ENCODE assay signal across 17 cellular contexts in the genomic region with DNA sequence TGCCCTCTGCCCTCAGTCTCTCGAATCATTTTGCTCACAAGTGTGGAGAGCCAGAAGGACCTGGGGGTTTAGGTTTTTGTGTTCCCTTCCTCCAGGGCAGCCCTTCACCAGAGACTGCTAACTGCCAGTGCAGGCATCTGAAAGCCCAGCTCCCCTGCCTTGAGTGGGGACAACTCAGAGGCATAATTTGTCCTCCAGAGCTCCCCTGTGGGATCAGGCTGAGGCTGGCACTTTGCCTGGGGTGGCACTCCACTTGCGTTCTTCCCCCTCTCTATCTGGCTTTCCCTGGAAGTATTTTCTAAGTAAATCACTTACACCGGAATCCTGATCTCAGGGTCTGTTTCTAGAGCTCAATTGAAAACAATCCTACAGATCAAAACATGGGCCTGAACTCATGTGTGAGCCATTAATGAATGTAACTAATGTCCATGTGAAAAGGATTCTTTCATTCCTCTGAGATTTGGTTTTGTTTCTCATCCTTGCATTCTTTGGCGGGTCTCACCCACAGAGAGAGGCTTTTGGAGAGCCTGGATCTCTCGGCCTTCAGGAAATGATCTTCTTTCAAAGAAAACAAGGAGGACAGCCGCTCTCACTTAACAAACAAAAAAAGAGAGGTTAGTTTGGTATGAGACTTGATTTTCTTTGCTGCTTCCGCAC.
DNase-seq lines count a peak whose midpoint lies in the region; ATAC-seq, FAIRE-seq and TF ChIP-seq lines count a peak whose summit lies in the region.
"Had no signal": no experiment of that assay in that cellular context is flagged by ENCODE, and none has a peak within 500 bp of the region (broad histone marks: within the 10 kb centered on the region; RNA-seq: fewer than 3 reads in every experiment).

No MANE protein-coding gene starts in this region.

- H3K27ac ChIP-seq in SK-N-SH (ENCODE audit: low read depth in 2 of 2, low read length in 1 of 2) (peak overlapping the region in 1 of 2 experiments; percentile 75; a peak in 2 of 4 replicates), H1 (ENCODE audit: low read depth, low read length) (peak overlapping the region; percentile 41; the same call in 1 of the 2 replicates), substantia nigra (ENCODE audit: low read depth, low read length, poor library complexity, severe bottlenecking) (no peak overlapping the region)
- H3K27ac ChIP-seq: thoracic aorta had no signal

- H3K36me3 ChIP-seq in SK-N-SH (replicated peaks in 1 of 2; ENCODE audit: control insufficient read depth in 1 of 2, insufficient read depth in 2 of 2, low read length in 1 of 2) (no peaks in the 10 kb centered on the region), H1 (ENCODE audit: control insufficient read depth in 2 of 4, insufficient read depth in 4 of 4, low read length in 3 of 4) (no peaks in the 10 kb centered on the region)
- H3K36me3 ChIP-seq: thoracic aorta had no signal

- no peaks in the 10 kb centered on the region for H3K23me2 ChIP-seq in H1 (ENCODE audit: low read depth, low read length)

- H3K27me3 ChIP-seq in SK-N-SH (ENCODE audit: insufficient read depth) (no peaks in the 10 kb centered on the region), H1 (replicated peaks in 1 of 4; ENCODE audit: control insufficient read depth in 3 of 4, extremely low read depth in 1 of 4, insufficient read depth in 3 of 4, low read length in 3 of 4) (no peaks in the 10 kb centered on the region)

- TF ChIP-seq EP300 in SK-N-SH (IDR thresholded peaks at IDR 0.05; ENCODE audit: borderline replicate concordance in 1 of 2, low read depth in 1 of 2, low read length in 1 of 2) (no peak), H1 (IDR thresholded peaks at IDR 0.05; ENCODE audit: borderline replicate concordance in 1 of 2, low read depth in 2 of 2, low read length in 2 of 2) (no peak)

- H3K9me3 ChIP-seq in SK-N-SH (no peaks in the 10 kb centered on the region), H1 (ENCODE audit: insufficient read depth in 2 of 2, low read depth in 1 of 2, low read length in 1 of 2) (no peaks in the 10 kb centered on the region)
- H3K9me3 ChIP-seq: thoracic aorta had no signal

- POLR2A ChIA-PET in SK-N-SH (lab: Yijun Ruan, JAX): no interaction called here
- POLR2A ChIA-PET in H1 (lab: Charles Lee; ENCODE audit: partially characterized antibody): interaction anchor here (1.6 kb wide), 1 partner anchor 22 kb away, joined by 4 read pairs; no protein-coding TSS in a partner anchor

- H3K9me2 ChIP-seq in SK-N-SH: no peaks in the 10 kb centered on the region

- H3K4me2 ChIP-seq in SK-N-SH: peak overlapping the region; percentile 15; the same call in 1 of the 2 replicates
- H3K4me2 ChIP-seq in H1 (ENCODE audit: insufficient read depth in 1 of 2, low read depth in 2 of 2, low read length in 2 of 2): peak overlapping the region; percentile 14 to 26; a peak in 2 of 4 replicates

- peak overlapping the region; percentile 92; the same call in 1 of the 2 replicates for H2BK5ac ChIP-seq in H1 (ENCODE audit: low read depth, low read length)

- no peaks in the 10 kb centered on the region for H4K20me1 ChIP-seq in SK-N-SH (ENCODE audit: insufficient read depth)
- H4K20me1 ChIP-seq in H1 (replicated peaks in 1 of 2; ENCODE audit: control insufficient read depth in 1 of 2, insufficient read depth in 2 of 2, low read length in 2 of 2): no peaks in the 10 kb centered on the region

- H4K5ac ChIP-seq in H1 (ENCODE audit: insufficient read length, low read depth, low read length): peak overlapping the region; percentile 3

- TF ChIP-seq RAD21 in SK-N-SH (IDR thresholded peaks at IDR 0.05; ENCODE audit: low read length) (no peak), H1 (IDR thresholded peaks at IDR 0.05 in 1 of 2, conservative IDR thresholded peaks at IDR 0.05 in 1 of 2; ENCODE audit: low read depth in 2 of 2, low read length in 2 of 2) (no peak)

- TF ChIP-seq CTCF in SK-N-SH (IDR thresholded peaks at IDR 0.05) (no peak), H1 (IDR thresholded peaks at IDR 0.05; ENCODE audit: control extremely low read depth in 1 of 3, insufficient read depth in 1 of 3, low read depth in 1 of 3, low read length in 3 of 3) (no peak)

- no peak overlapping the region for H3K4me3 ChIP-seq in SK-N-SH (ENCODE audit: low read depth in 2 of 2, low read length in 1 of 2)
- H3K4me3 ChIP-seq in H1 (ENCODE audit: extremely low read depth in 1 of 4, insufficient read depth in 2 of 4, low read depth in 3 of 4, low read length in 4 of 4): no peak overlapping the region
- H3K4me3 ChIP-seq: thoracic aorta had no signal

- no peaks in the 10 kb centered on the region for H3K79me1 ChIP-seq in H1 (ENCODE audit: low read depth, low read length)

- H2BK15ac ChIP-seq in H1 (ENCODE audit: low read length): 0 out of 2 replicates have a peak overlapping the region, but pooled peaks have one; percentile 20

- H3K9ac ChIP-seq in SK-N-SH: no peak overlapping the region
- no peak overlapping the region for H3K9ac ChIP-seq in H1 (replicated peaks in 1 of 4; ENCODE audit: extremely low read depth in 1 of 4, low read depth in 3 of 4, low read length in 3 of 4)

- H2BK20ac ChIP-seq in H1 (ENCODE audit: low read length): peak overlapping the region; percentile 68

- H2BK12ac ChIP-seq in H1 (ENCODE audit: low read depth, low read length): 0 out of 2 replicates have a peak overlapping the region, but pooled peaks have one; percentile 22

- ATAC-seq in SK-N-SH treated with all-trans-retinoic acid at 6 μM for 48 hours: no peak
- ATAC-seq: naive thymus-derived CD4-positive, alpha-beta T cell had no signal

- H3K56ac ChIP-seq in H1 (replicated peaks; ENCODE audit: insufficient read length, low read depth, low read length): no peak overlapping the region

- H3K4me1 ChIP-seq in SK-N-SH (ENCODE audit: control insufficient read depth in 1 of 2, insufficient read depth in 2 of 2, low read depth in 1 of 2, low read length in 1 of 2) (0 out of 4 replicates have a peak, but pooled peaks cover 0 to 4% of the 10 kb centered on the region in 2 experiments), H1 (replicated peaks in 1 of 4; ENCODE audit: control insufficient read depth in 3 of 4, insufficient read depth in 4 of 4, low read length in 3 of 4) (peaks cover 4 to 15% (median 9%) of the 10 kb centered on the region in 4 experiments; a peak in 6 of 7 replicates)

- WGBS in SK-N-SH (ENCODE audit: low lambda C conversion rate): 76% methylated on average over 7 of the region's 7 CpGs
- 39% methylated on average over 7 of the region's 7 CpGs; no CpG with 5 or more reads in 1 of the 2 experiments for WGBS in H1 (ENCODE audit: extremely low coverage in 1 of 2, insufficient coverage in 1 of 2, insufficient read length in 1 of 2, insufficient replicate concordance in 2 of 2, low coverage in 1 of 2, low lambda C conversion rate in 2 of 2, missing lambda C conversion rate in 1 of 2), 2 experiments

- H2AFZ ChIP-seq in SK-N-SH (ENCODE audit: low read depth) (peak overlapping the region; percentile 67; the same call in 1 of the 2 replicates), H1 (ENCODE audit: low read length) (peak overlapping the region; percentile 86)

- no peak overlapping the region for H2AK5ac ChIP-seq in H1 (ENCODE audit: low read depth, low read length)

- H3K23ac ChIP-seq in H1 (ENCODE audit: insufficient read length): no peak overlapping the region

- peak overlapping the region; percentile 44; the same call in 1 of the 2 replicates for H3K18ac ChIP-seq in H1 (ENCODE audit: extremely low read depth, low read length)

- no peak for TF ChIP-seq POLR2A in H1 (IDR thresholded peaks at IDR 0.05; ENCODE audit: control extremely low read depth in 1 of 2, low read depth in 2 of 2, low read length in 2 of 2)

- CTCF ChIA-PET in SK-N-SH (lab: Yijun Ruan, JAX): interaction anchor here (0.8 to 4.4 kb wide), 3 partner anchors 10 to 204 kb away, joined by 3 to 25 read pairs (median 6); no protein-coding TSS in a partner anchor
- CTCF ChIA-PET in H1 (lab: Charles Lee; ENCODE audit: partially characterized antibody): interaction anchor here (0.6 to 2.6 kb wide), 9 partner anchors 9 to 205 kb away, joined by 3 to 13 read pairs (median 5); no protein-coding TSS in a partner anchor

- no peak overlapping the region for H4K8ac ChIP-seq in H1 (ENCODE audit: extremely low read depth, insufficient read depth, low read length)

- FAIRE-seq in H1 (lab: Jason Lieb, UNC): peak; percentile 28
- FAIRE-seq: colon, keratinocyte, small intestine had no signal

- H3K79me2 ChIP-seq in SK-N-SH (ENCODE audit: insufficient read depth) (no peaks in the 10 kb centered on the region), H1 (ENCODE audit: control insufficient read depth in 1 of 2, insufficient read depth in 2 of 2, low read length in 2 of 2) (no peaks in the 10 kb centered on the region)

- H3F3A ChIP-seq in SK-N-SH (replicated peaks; ENCODE audit: insufficient read depth): peaks cover 5% of the 10 kb centered on the region

- no peak overlapping the region for H3K14ac ChIP-seq in H1 (ENCODE audit: insufficient read length)

- H4K91ac ChIP-seq in H1 (replicated peaks; ENCODE audit: insufficient read length, low read length): peak overlapping the region; percentile 71

- peak overlapping the region; percentile 4 for H2BK120ac ChIP-seq in H1 (replicated peaks; ENCODE audit: low read depth, low read length)

- H3K4ac ChIP-seq in H1 (replicated peaks; ENCODE audit: insufficient read length, low read depth, low read length): peak overlapping the region; percentile 69

- DNase-seq in SK-N-SH (no peak), H1 (ENCODE audit: low read depth in 1 of 2, low spot score in 2 of 2) (peak in 1 of 2 experiments; percentile 17), myocyte (ENCODE audit: low read depth) (peak; percentile 38), substantia nigra (lab: John Stamatoyannopoulos, UW) (no peak), SW 1271 (lab: John Stamatoyannopoulos, UW) (no peak), inferior parietal cortex (ENCODE audit: extremely low spot score) (no peak), SW480 (ENCODE audit: low spot score) (no peak)
- DNase-seq: 8988T; KBM-7; naive thymus-derived CD4-positive, alpha-beta T cell; NCI-H146; Right ventricle myocardium superior; small intestine had no signal

TF ChIP-seq in SK-N-SH treated with all-trans-retinoic acid at 6 μM for 48 hours, 23 proteins besides CTCF, POLR2A, EP300 and RAD21 (continues in another document):
- no peak for TF ChIP-seq ZFP30 (CRISPR knock-in tag; IDR thresholded peaks at IDR 0.05)

TF ChIP-seq in H1, 55 proteins besides CTCF, POLR2A, EP300 and RAD21:
- TF ChIP-seq CTBP2 (IDR thresholded peaks at IDR 0.05; ENCODE audit: borderline replicate concordance, insufficient read depth, insufficient read length, low read length) (no peak), KDM4A (IDR thresholded peaks at IDR 0.05; ENCODE audit: low read depth, low read length, severe bottlenecking) (no peak), TAF1 (IDR thresholded peaks at IDR 0.05; ENCODE audit: low read depth, low read length) (no peak), PHF8 (conservative IDR thresholded peaks at IDR 0.05; ENCODE audit: low read depth, low read length) (no peak)
